In the genomic region with DNA sequence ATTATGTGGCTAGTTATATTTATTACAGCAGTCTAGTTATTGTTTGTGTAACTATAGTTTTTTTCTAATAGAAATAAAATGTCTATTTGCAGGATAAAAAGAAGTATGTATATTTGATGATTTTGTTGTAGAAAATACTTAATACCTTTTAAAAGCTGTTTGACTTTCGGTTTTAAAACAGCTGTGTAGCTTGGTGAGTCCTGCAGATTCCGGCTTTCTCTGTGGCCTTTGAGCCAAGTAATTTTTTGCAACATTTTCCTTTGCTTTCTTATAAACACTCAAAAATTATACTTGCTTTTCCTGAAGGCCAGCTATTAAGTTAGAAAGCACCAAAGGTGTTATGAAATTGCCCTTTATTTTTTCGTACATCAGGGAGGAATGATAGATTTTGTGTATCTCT, we compare ENCODE assay signal across 11 cellular contexts.
A peak's percentile ranks its signal among the peaks of the same experiment; 100 is the strongest.
DNase-seq lines count a peak whose midpoint lies in the region; TF ChIP-seq lines count a peak whose summit lies in the region.
"Had no signal": no experiment of that assay in that cellular context is flagged by ENCODE, and none has a peak within 500 bp of the region (broad histone marks: within the 10 kb centered on the region; RNA-seq: fewer than 3 reads in every experiment).

No MANE protein-coding gene starts in this region.

- H3K4me1 ChIP-seq in Peyer's patch (peaks cover 0 to 7% (median 0%) of the 10 kb centered on the region in 4 donors), smooth muscle cell (ENCODE audit: low read depth) (peaks cover 23% of the 10 kb centered on the region)

- no peaks in the 10 kb centered on the region for H3K79me2 ChIP-seq in smooth muscle cell (ENCODE audit: low read depth)

- H3K27ac Mint-ChIP-seq in HFFc6: peak overlapping the region; percentile 97
- H3K27ac Mint-ChIP-seq in activated CD4-positive, alpha-beta T cell treated with anti-CD3 and anti-CD28 coated beads, Interleukin-2, amount 10 ng/mL, durations not matched to agents 24 days and 14 days: no peak overlapping the region

- H2AFZ ChIP-seq in smooth muscle cell (ENCODE audit: low read depth): peak overlapping the region; percentile 88

- TF ChIP-seq POLR2A in Peyer's patch (IDR thresholded peaks at IDR 0.05): no peak

- H3K9ac ChIP-seq in smooth muscle cell (ENCODE audit: low read depth): no peak overlapping the region

- H3K9me3 Mint-ChIP-seq in HFFc6: no peaks in the 10 kb centered on the region
- no peaks in the 10 kb centered on the region for H3K9me3 Mint-ChIP-seq in activated CD4-positive, alpha-beta T cell treated with anti-CD3 and anti-CD28 coated beads, Interleukin-2, amount 10 ng/mL, durations not matched to agents 24 days and 14 days

- no peaks in the 10 kb centered on the region for H3K36me3 Mint-ChIP-seq in HFFc6 (ENCODE audit: low read depth)
- no peaks in the 10 kb centered on the region for H3K36me3 Mint-ChIP-seq in activated CD4-positive, alpha-beta T cell treated with anti-CD3 and anti-CD28 coated beads, Interleukin-2, amount 10 ng/mL, durations not matched to agents 24 days and 14 days (ENCODE audit: low read depth)

- 67% methylated on average over 3 of the region's 3 CpGs for WGBS in smooth muscle cell (ENCODE audit: low lambda C conversion rate)

- H3K4me2 ChIP-seq in smooth muscle cell: peak overlapping the region; percentile 89

- H3F3A ChIP-seq in smooth muscle cell (ENCODE audit: low read depth): no peaks in the 10 kb centered on the region

- DNase-seq in HFFc6: no peak
- DNase-seq in Peyer's patch: no peak
- DNase-seq in fibroblast of villous mesenchyme (ENCODE audit: low read depth): peak; percentile 83
- DNase-seq in smooth muscle cell (lab: John Stamatoyannopoulos, UW; ENCODE audit: unreplicated experiment): no peak
- no peak for DNase-seq in dedifferentiated amniotic fluid mesenchymal stem cell (ENCODE audit: extremely low spot score)
- no peak for DNase-seq in activated CD4-positive, alpha-beta T cell treated with anti-CD3 and anti-CD28 coated beads, Interleukin-2, amount 10 ng/mL, durations not matched to agents 24 days and 14 days
- DNase-seq in medulla oblongata (ENCODE audit: extremely low spot score): no peak
- no peak for DNase-seq in activated T-cell treated with anti-CD3 and anti-CD28 coated beads, Interleukin-2, amount 50 U/mL, for 48 hours
- DNase-seq: NCI-H2029 treated with DMSO at 0.1 percent for 48 hours; stimulated activated CD4-positive, alpha-beta T cell treated with anti-CD3 and anti-CD28 coated beads, Interleukin-15, amount 100 ng/mL, for 24 hours had no signal

- H3K4me3 ChIP-seq in Peyer's patch (peak overlapping the region in 1 of 4 donors; percentile 56), fibroblast of villous mesenchyme (ENCODE audit: low read depth, low read length) (peak overlapping the region; percentile 24), smooth muscle cell (peak overlapping the region; percentile 72)

- no peaks in the 10 kb centered on the region for H4K20me1 ChIP-seq in smooth muscle cell (ENCODE audit: low read depth)

- H3K36me3 ChIP-seq in Peyer's patch (no peaks in the 10 kb centered on the region), smooth muscle cell (ENCODE audit: low read depth) (no peaks in the 10 kb centered on the region)

- H3K4me3 Mint-ChIP-seq in HFFc6: peak overlapping the region; percentile 90
- no peak overlapping the region for H3K4me3 Mint-ChIP-seq in activated CD4-positive, alpha-beta T cell treated with anti-CD3 and anti-CD28 coated beads, Interleukin-2, amount 10 ng/mL, durations not matched to agents 24 days and 14 days

- no peak for TF ChIP-seq CTCF in HFFc6 (IDR thresholded peaks at IDR 0.05)
- TF ChIP-seq CTCF in Peyer's patch (IDR thresholded peaks at IDR 0.05): no peak
- TF ChIP-seq CTCF in fibroblast of villous mesenchyme (IDR thresholded peaks at IDR 0.05; ENCODE audit: insufficient read depth, low read depth, low read length): no peak
- TF ChIP-seq CTCF in smooth muscle cell (IDR thresholded peaks at IDR 0.05; ENCODE audit: borderline replicate concordance, insufficient read depth, poor library complexity, severe bottlenecking): no peak

- peaks cover 45% of the 10 kb centered on the region for H3K4me1 Mint-ChIP-seq in HFFc6 (ENCODE audit: low read depth)
- H3K4me1 Mint-ChIP-seq in activated CD4-positive, alpha-beta T cell treated with anti-CD3 and anti-CD28 coated beads, Interleukin-2, amount 10 ng/mL, durations not matched to agents 24 days and 14 days: peaks cover 26% of the 10 kb centered on the region

- H3K27ac ChIP-seq in Peyer's patch (peak overlapping the region in 3 of 4 donors; percentile 67 to 84 (median 81)), smooth muscle cell (ENCODE audit: low read depth) (no peak overlapping the region)
- H3K27ac ChIP-seq: epithelial cell of prostate had no signal

- intact Hi-C loops in activated CD4-positive, alpha-beta T cell treated with anti-CD3 and anti-CD28 coated beads, Interleukin-2, amount 10 ng/mL, durations not matched to agents 24 days and 14 days (cut with micrococcal nuclease): loop anchor here (5.0 to 10.0 kb wide), 2 partner anchors 42 to 756 kb away; no protein-coding TSS in a partner anchor

- no peaks in the 10 kb centered on the region for H3K9me3 ChIP-seq in Peyer's patch
- no peaks in the 10 kb centered on the region for H3K9me3 ChIP-seq in smooth muscle cell (replicated peaks; ENCODE audit: low read depth)

- H3K27me3 ChIP-seq in Peyer's patch: no peaks in the 10 kb centered on the region
- no peaks in the 10 kb centered on the region for H3K27me3 ChIP-seq in smooth muscle cell (ENCODE audit: low read depth)

- no peaks in the 10 kb centered on the region for H3K27me3 Mint-ChIP-seq in HFFc6 (ENCODE audit: insufficient read depth)
- no peaks in the 10 kb centered on the region for H3K27me3 Mint-ChIP-seq in activated CD4-positive, alpha-beta T cell treated with anti-CD3 and anti-CD28 coated beads, Interleukin-2, amount 10 ng/mL, durations not matched to agents 24 days and 14 days
